In the genomic region with DNA sequence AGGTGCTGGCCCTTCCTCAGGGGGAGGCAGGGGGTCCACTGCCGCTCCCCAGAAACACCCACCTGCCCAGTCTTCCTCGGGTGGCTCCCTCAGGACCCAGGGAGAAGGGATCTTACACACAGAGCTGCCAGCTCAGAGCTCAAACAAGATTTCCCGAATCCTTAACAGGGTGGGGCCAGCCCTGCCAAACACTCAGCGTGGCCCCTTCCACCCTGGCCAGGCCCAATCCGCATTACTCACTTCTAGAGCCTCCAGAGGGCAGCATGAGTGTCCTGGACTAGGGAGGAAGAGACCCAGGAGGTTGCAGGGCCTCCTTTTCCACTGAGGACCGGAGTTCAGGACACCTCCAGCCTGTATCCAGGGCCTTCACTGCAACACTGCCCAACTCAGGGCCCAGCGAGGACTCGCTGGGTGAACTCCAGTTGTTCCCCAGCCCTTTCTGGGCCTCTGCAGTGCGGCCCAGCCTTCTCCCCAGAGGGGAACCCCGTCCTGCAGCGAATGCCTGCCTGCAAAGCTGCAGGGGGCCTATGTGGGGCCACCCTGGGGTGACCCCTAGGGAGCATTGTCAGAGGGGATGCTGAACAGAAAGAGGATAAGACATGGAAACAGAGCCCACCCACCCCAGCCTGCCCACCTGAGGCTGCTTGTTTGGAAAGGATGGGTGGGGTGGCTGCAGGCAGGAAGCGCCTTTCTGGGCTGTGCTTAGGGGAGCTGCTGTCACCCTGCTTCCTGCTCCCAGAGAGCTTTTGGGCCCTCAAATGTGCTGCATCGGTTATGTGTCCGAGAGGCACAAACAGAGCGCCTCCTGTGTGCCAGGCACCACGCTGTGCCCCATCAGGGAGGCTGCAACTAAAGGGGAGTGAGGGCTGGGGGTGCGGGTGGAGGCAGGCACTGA, we compare ENCODE assay signal across 9 cellular contexts. TPM values are rescaled to one million over a fixed set of nuclear protein-coding genes. Genes with fewer than 3 reads are reported as not detected.
DNase-seq lines count a peak whose midpoint lies in the region; ATAC-seq and TF ChIP-seq lines count a peak whose summit lies in the region.
"Had no signal": no experiment of that assay in that cellular context is flagged by ENCODE, and none has a peak within 500 bp of the region (broad histone marks: within the 10 kb centered on the region; RNA-seq: fewer than 3 reads in every experiment).

No MANE protein-coding gene starts in this region.

- peaks cover 65% of the 10 kb centered on the region for H3K4me1 ChIP-seq in mucosa of stomach (ENCODE audit: control insufficient read depth, insufficient read depth, low read length)

- H3K9me3 ChIP-seq in mucosa of stomach (ENCODE audit: control insufficient read depth, low read length), result no peaks in the 10 kb centered on the region

- CTCF ChIA-PET in Calu3 (lab: Charles Lee), result interaction anchor here (0.7 to 1.0 kb wide), 3 partner anchors 95 to 159 kb away, joined by 3 to 4 read pairs (median 3); partner anchors contain the start of gene CYP46A1

- H3K4me3 ChIP-seq in mucosa of stomach (ENCODE audit: low read length), result no peak overlapping the region

- no peak for TF ChIP-seq CTCF in Calu3 (IDR thresholded peaks at IDR 0.05; ENCODE audit: unreplicated experiment)

- DNase-seq in Calu3 (peak; percentile 35), M059J (ENCODE audit: low read depth) (peak; percentile 69), caudate nucleus (lab: John Stamatoyannopoulos, UW) (peak in 2 of 61 donors; percentile 12 to 46), NCI-H748 treated with DMSO at 0.1 percent for 48 hours (lab: John Stamatoyannopoulos, UW) (no peak), epidermal melanocyte (ENCODE audit: insufficient read length, low spot score) (no peak)
- DNase-seq in activated CD8-positive, alpha-beta memory T cell treated with anti-CD3 and anti-CD28 coated beads, Interleukin-2, amount 50 U/mL, for 48 hours, result no peak

- H3K27me3 ChIP-seq in mucosa of stomach (ENCODE audit: control insufficient read depth, insufficient read depth, low read length), result no peaks in the 10 kb centered on the region

- H3K27ac ChIP-seq in caudate nucleus (ENCODE audit: low read depth, low read length), result peak overlapping the region; percentile 24

- intact Hi-C loops in Calu3 (cut with micrococcal nuclease; ENCODE audit: unreplicated experiment), result no loop called here

- H3K36me3 ChIP-seq in mucosa of stomach (ENCODE audit: control insufficient read depth, insufficient read depth, low read length), result no peaks in the 10 kb centered on the region

- no peak overlapping the region for H3K4me3 Mint-ChIP-seq in Calu3 (ENCODE audit: low read depth, unreplicated experiment)
- H3K4me3 Mint-ChIP-seq: dendritic cell treated with granulocyte-macrophage colony-stimulating factor and Interleukin-4, amounts not matched to agents 40 ng/mL and 50 ng/mL, for 4 days had no signal

- H3K27ac Mint-ChIP-seq in Calu3 (ENCODE audit: unreplicated experiment), result no peak overlapping the region
- H3K27ac Mint-ChIP-seq: dendritic cell treated with granulocyte-macrophage colony-stimulating factor and Interleukin-4, amounts not matched to agents 40 ng/mL and 50 ng/mL, for 4 days had no signal

- no peaks in the 10 kb centered on the region for H3K36me3 Mint-ChIP-seq in Calu3 (ENCODE audit: insufficient read depth, unreplicated experiment)

- no peaks in the 10 kb centered on the region for H3K27me3 Mint-ChIP-seq in Calu3 (ENCODE audit: unreplicated experiment)

- peak overlapping the region; percentile 8 for H3K9ac ChIP-seq in mucosa of stomach (ENCODE audit: low read length)

- ATAC-seq in GM18498 (IDR thresholded peaks at IDR 0.05; ENCODE audit: unreplicated experiment), result no peak

- no TSS peak for BruUV-seq in Calu3 (replicated peaks; lab: Mats Ljungman, UMichigan)

- H3K4me1 Mint-ChIP-seq in Calu3 (ENCODE audit: low read depth, unreplicated experiment), result peaks cover 5% of the 10 kb centered on the region

- H3K9me3 Mint-ChIP-seq in Calu3 (ENCODE audit: low read depth, unreplicated experiment), result no peaks in the 10 kb centered on the region
- H3K9me3 Mint-ChIP-seq: dendritic cell treated with granulocyte-macrophage colony-stimulating factor and Interleukin-4, amounts not matched to agents 40 ng/mL and 50 ng/mL, for 4 days had no signal

RNA-seq across cellular contexts. Expression of gene CCNK, which starts 43.8 kb away (rescaled TPM):
- total RNA-seq in Calu3 (2022), result 71.5 and 82.8 TPM in 2 replicates
- total RNA-seq in M059J (2014; rRNA removed; shearing (Covaris generic)), result 11.8 and 12.2 TPM in 2 replicates

RNA-seq across cellular contexts. Expression of gene SETD3, which starts 44.4 kb away (rescaled TPM):
- 51.5 and 52.6 TPM in 2 replicates for total RNA-seq in Calu3 (2022)
- 33.1 and 41.5 TPM in 2 replicates for total RNA-seq in M059J (2014; rRNA removed; shearing (Covaris generic))

Comparison
In these comparisons a context has a peak if more than half of its experiments do, and no peak if none do; other contexts are left out.
1. DNase-seq: peak in Calu3 (single experiment) and M059J (single experiment); none in NCI-H748 treated with DMSO at 0.1 percent for 48 hours (single experiment), epidermal melanocyte (single experiment) and activated CD8-positive, alpha-beta memory T cell treated with anti-CD3 and anti-CD28 coated beads, Interleukin-2, amount 50 U/mL, for 48 hours (single experiment).